In genomic region chr5:177142778-177143177, GRCh38 we compare ENCODE assay signal across 18 cellular contexts. TPM values are rescaled to one million over a fixed set of nuclear protein-coding genes. Genes with fewer than 3 reads are reported as not detected.
DNase-seq lines count a peak whose midpoint lies in the region; ATAC-seq and TF ChIP-seq lines count a peak whose summit lies in the region.
"Had no signal": no experiment of that assay in that cellular context is flagged by ENCODE, and none has a peak within 500 bp of the region (broad histone marks: within the 10 kb centered on the region; RNA-seq: fewer than 3 reads in every experiment).

No MANE protein-coding gene starts in this region.

- H3K4me1 Mint-ChIP-seq in CD4-positive, alpha-beta memory T cell = peaks cover 29 to 42% (median 34%) of the 10 kb centered on the region in 4 donors
- peaks cover 38 to 65% (median 48%) of the 10 kb centered on the region in 3 donors for H3K4me1 Mint-ChIP-seq in CD8-positive, alpha-beta memory T cell
- peaks cover 25% of the 10 kb centered on the region for H3K4me1 Mint-ChIP-seq in activated T-helper 2 cell treated with anti-CD3 and anti-CD28 coated beads, Interferon-gamma antibody, Interleukin-2, Interleukin-4, amounts not matched to agents 10 μg/mL and 5 μg/mL and 100 μg/mL, durations not matched to agents 14 hours and 24 hours and 36 hours (ENCODE audit: low read depth)
- peaks cover 21% of the 10 kb centered on the region for H3K4me1 Mint-ChIP-seq in nephron

- no peak overlapping the region for H3K4me3 ChIP-seq in CD4-positive, alpha-beta memory T cell (ENCODE audit: low read length in 2 of 2)
- H3K4me3 ChIP-seq in CD8-positive, alpha-beta memory T cell (ENCODE audit: low read length) = no peak overlapping the region
- H3K4me3 ChIP-seq in smooth muscle cell = no peak overlapping the region

- H3K9ac ChIP-seq in smooth muscle cell (ENCODE audit: low read depth) = no peak overlapping the region

- POLR2A ChIA-PET in CD4-positive, alpha-beta memory T cell (lab: Charles Lee; ENCODE audit: partially characterized antibody) = no interaction called here
- POLR2A ChIA-PET in CD8-positive, alpha-beta memory T cell (lab: Charles Lee) = no interaction called here

- H3K27me3 ChIP-seq in CD4-positive, alpha-beta memory T cell (ENCODE audit: insufficient read depth, low read length) = no peaks in the 10 kb centered on the region
- H3K27me3 ChIP-seq in CD8-positive, alpha-beta memory T cell (ENCODE audit: insufficient read depth, low read length, poor library complexity, severe bottlenecking) = no peaks in the 10 kb centered on the region
- no peaks in the 10 kb centered on the region for H3K27me3 ChIP-seq in smooth muscle cell (ENCODE audit: low read depth)

- H3K4me3 Mint-ChIP-seq in CD4-positive, alpha-beta memory T cell = peak overlapping the region in 1 of 8 donors; percentile 22
- H3K4me3 Mint-ChIP-seq in CD8-positive, alpha-beta memory T cell = peak overlapping the region in 2 of 7 donors; percentile 4 to 12
- H3K4me3 Mint-ChIP-seq in activated T-helper 2 cell treated with anti-CD3 and anti-CD28 coated beads, Interferon-gamma antibody, Interleukin-2, Interleukin-4, amounts not matched to agents 10 μg/mL and 5 μg/mL and 100 μg/mL, durations not matched to agents 14 hours and 24 hours and 36 hours (ENCODE audit: low read depth) = no peak overlapping the region
- H3K4me3 Mint-ChIP-seq in nephron = no peak overlapping the region

- no peak overlapping the region for H3K27ac ChIP-seq in CD4-positive, alpha-beta memory T cell (ENCODE audit: low read depth, low read length)
- H3K27ac ChIP-seq in CD8-positive, alpha-beta memory T cell (ENCODE audit: low read depth, low read length) = peak overlapping the region; percentile 2
- H3K27ac ChIP-seq in smooth muscle cell (ENCODE audit: low read depth) = no peak overlapping the region
- H3K27ac ChIP-seq: C4-2B had no signal

- H3K4me1 ChIP-seq in CD4-positive, alpha-beta memory T cell (ENCODE audit: insufficient read depth, low read length) = peaks cover 42% of the 10 kb centered on the region
- peaks cover 24% of the 10 kb centered on the region for H3K4me1 ChIP-seq in CD8-positive, alpha-beta memory T cell (ENCODE audit: insufficient read depth, low read length)
- H3K4me1 ChIP-seq in smooth muscle cell (ENCODE audit: low read depth) = no peaks in the 10 kb centered on the region

- no peak for DNase-seq in CD4-positive, alpha-beta memory T cell
- no peak for DNase-seq in CD8-positive, alpha-beta memory T cell
- DNase-seq in activated T-helper 2 cell treated with anti-CD3 and anti-CD28 coated beads, Interferon-gamma antibody, Interleukin-2, Interleukin-4, amounts not matched to agents 10 μg/mL and 5 μg/mL and 100 μg/mL, durations not matched to agents 14 hours and 24 hours and 36 hours (ENCODE audit: low spot score) = no peak
- no peak for DNase-seq in kidney tubule cell (ENCODE audit: low spot score)
- DNase-seq in smooth muscle cell (lab: John Stamatoyannopoulos, UW; ENCODE audit: unreplicated experiment) = no peak
- no peak for DNase-seq in NCI-H748 (lab: John Stamatoyannopoulos, UW; ENCODE audit: unreplicated experiment)
- DNase-seq: AML-193, EL, KBM-7, NCI-H1105 treated with DMSO at 0.1 percent for 48 hours, NCI-H1694, NCI-H2081 treated with DMSO at 0.1 percent for 48 hours, NCI-H446 treated with DMSO at 0.1 percent for 48 hours, NCI-H69, Right ventricle myocardium superior had no signal

- no peak overlapping the region for H2AFZ ChIP-seq in smooth muscle cell (ENCODE audit: low read depth)

- CTCF ChIA-PET in CD4-positive, alpha-beta memory T cell (lab: Charles Lee; ENCODE audit: partially characterized antibody) = no interaction called here
- CTCF ChIA-PET in CD8-positive, alpha-beta memory T cell (lab: Charles Lee) = no interaction called here

- H3K79me2 ChIP-seq in smooth muscle cell (ENCODE audit: low read depth) = peaks cover 98% of the 10 kb centered on the region

- peaks cover 4% of the 10 kb centered on the region for H3K36me3 ChIP-seq in CD4-positive, alpha-beta memory T cell (ENCODE audit: insufficient read depth, low read length)
- H3K36me3 ChIP-seq in CD8-positive, alpha-beta memory T cell (ENCODE audit: insufficient read depth, low read length) = peaks cover 6% of the 10 kb centered on the region
- no peaks in the 10 kb centered on the region for H3K36me3 ChIP-seq in smooth muscle cell (ENCODE audit: low read depth)

- peaks cover 31 to 57% of the 10 kb centered on the region in 2 donors for H3K36me3 Mint-ChIP-seq in CD4-positive, alpha-beta memory T cell
- peaks cover 4 to 70% (median 13%) of the 10 kb centered on the region in 3 donors for H3K36me3 Mint-ChIP-seq in CD8-positive, alpha-beta memory T cell
- H3K36me3 Mint-ChIP-seq in activated T-helper 2 cell treated with anti-CD3 and anti-CD28 coated beads, Interferon-gamma antibody, Interleukin-2, Interleukin-4, amounts not matched to agents 10 μg/mL and 5 μg/mL and 100 μg/mL, durations not matched to agents 14 hours and 24 hours and 36 hours (ENCODE audit: low read depth) = peaks cover 67% of the 10 kb centered on the region
- peaks cover 77% of the 10 kb centered on the region for H3K36me3 Mint-ChIP-seq in nephron (ENCODE audit: low read depth)

- TF ChIP-seq CTCF in nephron (IDR thresholded peaks at IDR 0.05; ENCODE audit: unreplicated experiment in 3 of 3) (no peak), smooth muscle cell (IDR thresholded peaks at IDR 0.05; ENCODE audit: borderline replicate concordance, insufficient read depth, poor library complexity, severe bottlenecking) (no peak)

- no peaks in the 10 kb centered on the region for H3K9me3 Mint-ChIP-seq in CD4-positive, alpha-beta memory T cell
- no peaks in the 10 kb centered on the region for H3K9me3 Mint-ChIP-seq in CD8-positive, alpha-beta memory T cell
- no peaks in the 10 kb centered on the region for H3K9me3 Mint-ChIP-seq in activated T-helper 2 cell treated with anti-CD3 and anti-CD28 coated beads, Interferon-gamma antibody, Interleukin-2, Interleukin-4, amounts not matched to agents 10 μg/mL and 5 μg/mL and 100 μg/mL, durations not matched to agents 14 hours and 24 hours and 36 hours
- no peaks in the 10 kb centered on the region for H3K9me3 Mint-ChIP-seq in nephron

- no peak overlapping the region for H3K4me2 ChIP-seq in smooth muscle cell

- no peak for ATAC-seq in GM18502 (IDR thresholded peaks at IDR 0.05; ENCODE audit: poor library complexity, unreplicated experiment)

- intact Hi-C loops in CD4-positive, alpha-beta memory T cell (cut with micrococcal nuclease) = no loop called here
- intact Hi-C loops in activated T-helper 2 cell treated with anti-CD3 and anti-CD28 coated beads, Interferon-gamma antibody, Interleukin-2, Interleukin-4, amounts not matched to agents 10 μg/mL and 5 μg/mL and 100 μg/mL, durations not matched to agents 14 hours and 24 hours and 36 hours (cut with micrococcal nuclease) = no loop called here

- peak overlapping the region in 4 of 7 donors; percentile 2 to 28 (median 24) for H3K27ac Mint-ChIP-seq in CD4-positive, alpha-beta memory T cell
- H3K27ac Mint-ChIP-seq in CD8-positive, alpha-beta memory T cell = peak overlapping the region in 6 of 8 donors; percentile 6 to 67 (median 24)
- peak overlapping the region; percentile 3 for H3K27ac Mint-ChIP-seq in activated T-helper 2 cell treated with anti-CD3 and anti-CD28 coated beads, Interferon-gamma antibody, Interleukin-2, Interleukin-4, amounts not matched to agents 10 μg/mL and 5 μg/mL and 100 μg/mL, durations not matched to agents 14 hours and 24 hours and 36 hours
- peak overlapping the region in 2 of 3 experiments; percentile 21 to 36 for H3K27ac Mint-ChIP-seq in nephron

- H3F3A ChIP-seq in smooth muscle cell (ENCODE audit: low read depth) = peaks cover 7% of the 10 kb centered on the region

- no peaks in the 10 kb centered on the region for H3K27me3 Mint-ChIP-seq in CD4-positive, alpha-beta memory T cell
- H3K27me3 Mint-ChIP-seq in CD8-positive, alpha-beta memory T cell = no peaks in the 10 kb centered on the region
- no peaks in the 10 kb centered on the region for H3K27me3 Mint-ChIP-seq in activated T-helper 2 cell treated with anti-CD3 and anti-CD28 coated beads, Interferon-gamma antibody, Interleukin-2, Interleukin-4, amounts not matched to agents 10 μg/mL and 5 μg/mL and 100 μg/mL, durations not matched to agents 14 hours and 24 hours and 36 hours (ENCODE audit: low read depth)
- peaks cover 4% of the 10 kb centered on the region for H3K27me3 Mint-ChIP-seq in nephron (ENCODE audit: low read depth)

- WGBS in smooth muscle cell (ENCODE audit: low lambda C conversion rate) = 94% methylated on average over 1 of the region's 1 CpG

- no peaks in the 10 kb centered on the region for H3K9me3 ChIP-seq in CD4-positive, alpha-beta memory T cell (ENCODE audit: control insufficient read depth in 1 of 2, low read length in 2 of 2)
- no peaks in the 10 kb centered on the region for H3K9me3 ChIP-seq in CD8-positive, alpha-beta memory T cell (ENCODE audit: low read length)
- no peaks in the 10 kb centered on the region for H3K9me3 ChIP-seq in smooth muscle cell (replicated peaks; ENCODE audit: low read depth)

- peaks cover 100% of the 10 kb centered on the region for H4K20me1 ChIP-seq in smooth muscle cell (ENCODE audit: low read depth)

RNA-seq across cellular contexts. Expression of gene NSD1, which starts 9.2 kb away (rescaled TPM):
- 100 to 1,000 TPM; 116 to 122 TPM for total RNA-seq in CD4-positive, alpha-beta memory T cell
- polyA plus RNA-seq in CD4-positive, alpha-beta memory T cell = 10 to 100 TPM; 14.3 to 64.2 TPM
- 10 to 100 TPM; 86.7 to 93.1 TPM for total RNA-seq in CD8-positive, alpha-beta memory T cell
- polyA plus RNA-seq in CD8-positive, alpha-beta memory T cell = 48.7 TPM
- total RNA-seq in activated T-helper 2 cell treated with anti-CD3 and anti-CD28 coated beads, Interferon-gamma antibody, Interleukin-2, Interleukin-4, amounts not matched to agents 10 μg/mL and 5 μg/mL and 100 μg/mL, durations not matched to agents 14 hours and 24 hours and 36 hours = 100.0 and 103 TPM in 2 replicates
- 38.2 and 45.2 TPM in 2 replicates for total RNA-seq in smooth muscle cell
- 22.6 and 34.0 TPM in 2 replicates for polyA plus RNA-seq in smooth muscle cell

RNA-seq across cellular contexts. Expression of gene FGFR4, which starts 56.1 kb away (rescaled TPM):
- 1 to 10 TPM; 2.2 to 3.0 TPM for total RNA-seq in CD4-positive, alpha-beta memory T cell
- polyA plus RNA-seq in CD4-positive, alpha-beta memory T cell = not detected
- 1 to 10 TPM in 1 of 2 experiments, under 1 TPM in 1; 0.42 to 1.2 TPM for total RNA-seq in CD8-positive, alpha-beta memory T cell
- polyA plus RNA-seq in CD8-positive, alpha-beta memory T cell = 0.29 TPM
- total RNA-seq in activated T-helper 2 cell treated with anti-CD3 and anti-CD28 coated beads, Interferon-gamma antibody, Interleukin-2, Interleukin-4, amounts not matched to agents 10 μg/mL and 5 μg/mL and 100 μg/mL, durations not matched to agents 14 hours and 24 hours and 36 hours = 1.1 and 1.2 TPM in 2 replicates
- 0.90 and 1.8 TPM in 2 replicates for total RNA-seq in smooth muscle cell
- 0.63 and 1.1 TPM in 2 replicates for polyA plus RNA-seq in smooth muscle cell
